Comparison of ENCODE assay signal across 29 cellular contexts in the genomic region with DNA sequence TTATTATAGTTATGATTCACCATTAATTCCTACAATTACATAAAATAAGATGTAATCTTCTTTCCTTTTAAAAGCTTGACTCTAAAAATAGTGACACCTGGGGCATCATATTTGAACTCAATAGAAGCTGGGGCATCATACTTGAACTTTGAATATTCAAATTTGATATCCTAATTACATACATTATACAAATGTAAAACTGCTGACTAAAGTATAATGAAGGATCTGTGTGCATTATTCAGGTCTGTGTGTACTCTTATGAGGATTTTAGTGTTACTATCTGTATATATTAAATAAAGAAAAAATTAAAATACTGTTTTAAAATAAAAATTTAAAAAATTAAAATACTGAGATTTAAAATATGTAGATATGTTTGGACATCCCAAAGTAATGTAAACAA.
"Had no signal": no experiment of that assay in that cellular context is flagged by ENCODE, and none has a peak within 500 bp of the region (broad histone marks: within the 10 kb centered on the region; RNA-seq: fewer than 3 reads in every experiment).

No MANE protein-coding gene starts in this region.

- H3K9me3 ChIP-seq: ascending aorta, breast epithelium, esophagus muscularis mucosa, gastroesophageal sphincter had no signal

- H3K27ac ChIP-seq: ascending aorta, breast epithelium, cardiac muscle cell, esophagus muscularis mucosa, foreskin keratinocyte, gastroesophageal sphincter, heart right ventricle had no signal

- DNase-seq: activated CD4-positive, alpha-beta memory T cell treated with anti-CD3 and anti-CD28 coated beads for 36 hours; activated CD4-positive, alpha-beta T cell treated with anti-CD3 and anti-CD28 coated beads for 36 hours; activated CD4-positive, alpha-beta T cell treated with anti-CD3 and anti-CD28 coated beads, Interleukin-2, amount 10 ng/mL, durations not matched to agents 24 days and 14 days; activated CD4-positive, CD25-positive, alpha-beta regulatory T cell; activated CD4-positive, CD25-positive, alpha-beta regulatory T cell treated with anti-CD3 and anti-CD28 coated beads, Interleukin-2, amount 50 U/mL, for 72 hours; activated CD8-positive, alpha-beta memory T cell treated with anti-CD3 and anti-CD28 coated beads, Interleukin-2, amount 10 ng/mL, durations not matched to agents 7 days and 5 days; activated CD8-positive, alpha-beta memory T cell treated with anti-CD3 and anti-CD28 coated beads, Interleukin-2, amount 50 U/mL, for 4 hours; activated CD8-positive, alpha-beta T cell treated with anti-CD3 and anti-CD28 coated beads, Interleukin-2, amount 10 ng/mL, durations not matched to agents 7 days and 5 days; activated gamma-delta T cell; activated naive CD4-positive, alpha-beta T cell; activated naive CD4-positive, alpha-beta T cell treated with anti-CD3 and anti-CD28 coated beads, Interleukin-2, amount 10 ng/mL, durations not matched to agents 7 days and 5 days; activated naive CD8-positive, alpha-beta T cell treated with anti-CD3 and anti-CD28 coated beads, Interleukin-2, amount 10 ng/mL, durations not matched to agents 7 days and 5 days; activated T-cell treated with anti-CD3 and anti-CD28 coated beads, Interleukin-2, amount 50 U/mL, for 1 hour; activated T-cell treated with anti-CD3 and anti-CD28 coated beads, Interleukin-2, amount 50 U/mL, for 48 hours; cortex of kidney; dermis blood vessel endothelial cell; effector CD4-positive, alpha-beta T cell; effector memory CD8-positive, alpha-beta T cell; erythroblast; foreskin keratinocyte; heart right ventricle; T-helper 1 cell; T-helper 17 cell had no signal

- H3K4me3 ChIP-seq: ascending aorta, breast epithelium, cardiac muscle cell, esophagus muscularis mucosa, gastroesophageal sphincter, heart right ventricle had no signal

- H3K36me3 ChIP-seq: ascending aorta, breast epithelium, cardiac muscle cell, esophagus muscularis mucosa, gastroesophageal sphincter, heart right ventricle had no signal

- H3K4me1 ChIP-seq: ascending aorta, breast epithelium, esophagus muscularis mucosa, foreskin keratinocyte, gastroesophageal sphincter, heart right ventricle had no signal

- ATAC-seq: activated CD4-positive, alpha-beta T cell treated with anti-CD3 and anti-CD28 coated beads for 36 hours; activated CD8-positive, alpha-beta memory T cell treated with anti-CD3 and anti-CD28 coated beads, Interleukin-2, amount 10 ng/mL, durations not matched to agents 7 days and 5 days; activated CD8-positive, alpha-beta T cell treated with anti-CD3 and anti-CD28 coated beads, Interleukin-2, amount 10 ng/mL, durations not matched to agents 7 days and 5 days; activated naive CD4-positive, alpha-beta T cell treated with anti-CD3 and anti-CD28 coated beads, Interleukin-2, amount 50 U/mL, for 72 hours; effector memory CD8-positive, alpha-beta T cell; foreskin keratinocyte; gastroesophageal sphincter; heart right ventricle; T-helper 17 cell had no signal

- H3K27me3 ChIP-seq: ascending aorta, breast epithelium, cardiac muscle cell, esophagus muscularis mucosa, foreskin keratinocyte, gastroesophageal sphincter, heart right ventricle had no signal
